In the genomic region with DNA sequence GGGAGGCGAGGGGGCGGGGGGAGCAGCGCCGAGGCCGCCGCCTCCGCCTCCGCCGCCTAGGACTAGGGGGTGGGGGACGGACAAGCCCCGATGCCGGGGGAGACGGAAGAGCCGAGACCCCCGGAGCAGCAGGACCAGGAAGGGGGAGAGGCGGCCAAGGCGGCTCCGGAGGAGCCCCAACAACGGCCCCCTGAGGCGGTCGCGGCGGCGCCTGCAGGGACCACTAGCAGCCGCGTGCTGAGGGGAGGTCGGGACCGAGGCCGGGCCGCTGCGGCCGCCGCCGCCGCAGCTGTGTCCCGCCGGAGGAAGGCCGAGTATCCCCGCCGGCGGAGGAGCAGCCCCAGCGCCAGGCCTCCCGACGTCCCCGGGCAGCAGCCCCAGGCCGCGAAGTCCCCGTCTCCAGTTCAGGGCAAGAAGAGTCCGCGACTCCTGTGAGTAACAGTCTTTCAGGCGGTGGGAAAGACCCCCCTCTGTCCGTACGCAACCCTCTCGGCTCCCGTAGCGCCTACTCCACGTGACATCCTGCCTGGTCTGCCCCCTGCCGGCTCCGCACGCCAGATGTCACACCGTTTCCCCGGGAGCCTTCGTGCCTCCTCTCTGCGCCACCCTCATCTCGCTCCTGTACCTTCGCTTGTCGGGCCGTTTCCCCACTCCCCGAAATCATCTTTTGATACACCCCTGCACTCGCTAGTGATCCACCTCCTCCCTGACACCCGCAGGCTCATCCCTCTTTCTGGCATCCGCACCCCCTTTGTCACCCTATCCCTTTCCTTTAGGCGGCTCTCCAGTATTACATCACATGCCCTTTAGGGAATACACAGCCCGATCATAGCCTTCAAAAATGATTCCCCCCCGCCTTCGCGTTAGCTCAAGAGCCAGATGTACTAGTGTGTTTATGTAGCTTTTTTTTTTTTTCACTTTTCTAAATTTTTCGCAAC, we compare ENCODE assay signal across 8 cellular contexts. TPM values are rescaled to one million over a fixed set of nuclear protein-coding genes. Genes with fewer than 3 reads are reported as not detected.
DNase-seq lines count a peak whose midpoint lies in the region; ATAC-seq and TF ChIP-seq lines count a peak whose summit lies in the region.

No MANE protein-coding gene starts in this region.

- peak overlapping the region; percentile 82 for H3K4me3 ChIP-seq in PC-9
- H3K4me3 ChIP-seq in esophagus squamous epithelium = peak overlapping the region; percentile 95 to 98 (median 96)

- BruUV-seq in PC-9 (replicated peaks; lab: Mats Ljungman, UMichigan) = TSS peak; percentile 31

- H3K4me2 ChIP-seq in PC-9 = peak overlapping the region; percentile 77

- CTCF ChIA-PET in PC-9 (lab: Charles Lee) = interaction anchor here (0.6 to 1.6 kb wide), 2 partner anchors 565 to 607 kb away, joined by 3 to 4 read pairs; no protein-coding TSS in a partner anchor

- peak overlapping the region; percentile 75 for H2AFZ ChIP-seq in PC-9

- POLR2A ChIA-PET in PC-9 (lab: Charles Lee; ENCODE audit: unreplicated experiment) = interaction anchor here (0.6 kb wide), 1 partner anchor 146 kb away, joined by 8 read pairs; no protein-coding TSS in a partner anchor

- H3K9me3 ChIP-seq in PC-9 (ENCODE audit: insufficient read depth, low read depth) (no peaks in the 10 kb centered on the region), esophagus squamous epithelium (no peaks in the 10 kb centered on the region)

- peak; percentile 47 for ATAC-seq in GM21723 (IDR thresholded peaks at IDR 0.05; ENCODE audit: unreplicated experiment)

- peak in 3 of 4 donors; percentile 27 to 70 (median 60) for TF ChIP-seq POLR2A in esophagus squamous epithelium (IDR thresholded peaks at IDR 0.05)

- intact Hi-C loops in PC-9 (cut with micrococcal nuclease; ENCODE audit: unreplicated experiment) (loop anchor here (2.0 to 5.0 kb wide), 4 partner anchors 191 to 1255 kb away; a partner anchor contains a TSS), esophagus squamous epithelium (cut with DNase I) (no loop called here)

- DNase-seq in DMS53 treated with DMSO at 0.1 percent for 48 hours (lab: John Stamatoyannopoulos, UW; ENCODE audit: unreplicated experiment) (peak; percentile 7), KG1 (lab: John Stamatoyannopoulos, UW) (peak; percentile 95), PC-9 (peak; percentile 68 to 85), esophagus squamous epithelium (lab: John Stamatoyannopoulos, UW) (peak; percentile 60), myocyte (ENCODE audit: low read depth) (peak; percentile 95)
- DNase-seq in activated T-cell treated with anti-CD3 and anti-CD28 coated beads, Interleukin-2, amount 50 U/mL, for 48 hours = peak; percentile 91 to 93
- peak; percentile 90 to 93 for DNase-seq in stimulated activated CD8-positive, alpha-beta memory T cell treated with anti-CD3 and anti-CD28 coated beads, Interleukin-7, amount 100 ng/mL, for 4 hours (ENCODE audit: low read depth in 2 of 2)

- H3K36me3 ChIP-seq in PC-9 (ENCODE audit: low read depth) (peaks cover 8% of the 10 kb centered on the region; the same call in 1 of the 2 replicates), esophagus squamous epithelium (no peaks in the 10 kb centered on the region)

- no peaks in the 10 kb centered on the region for H3K9me2 ChIP-seq in PC-9 (ENCODE audit: insufficient read depth)

- H3K27me3 ChIP-seq in PC-9 (ENCODE audit: insufficient read depth, low read depth) (no peaks in the 10 kb centered on the region), esophagus squamous epithelium (no peaks in the 10 kb centered on the region)

- TF ChIP-seq CTCF in PC-9 (conservative IDR thresholded peaks at IDR 0.05) (peak; percentile 77), esophagus squamous epithelium (IDR thresholded peaks at IDR 0.05) (peak; percentile 68 to 92 (median 88))

- H3F3A ChIP-seq in PC-9 (ENCODE audit: insufficient read depth, low read depth) = peaks cover 46% of the 10 kb centered on the region

- peaks cover 38% of the 10 kb centered on the region for H4K20me1 ChIP-seq in PC-9 (ENCODE audit: insufficient read depth)

- peaks cover 77% of the 10 kb centered on the region for H3K79me2 ChIP-seq in PC-9 (ENCODE audit: low read depth)

- WGBS in esophagus squamous epithelium, 2 donors = 0% methylated on average over 30 of the region's 78 CpGs

- H3K27ac ChIP-seq in PC-9 (peak overlapping the region; percentile 86), esophagus squamous epithelium (peak overlapping the region; percentile 95 to 100 (median 100))

- peaks cover 59% of the 10 kb centered on the region for H3K4me1 ChIP-seq in PC-9 (replicated peaks; ENCODE audit: insufficient read depth)
- H3K4me1 ChIP-seq in esophagus squamous epithelium = peaks cover 9 to 77% (median 56%) of the 10 kb centered on the region in 3 donors

RNA-seq across cellular contexts. Expression of a gene that starts 0.6 kb away (rescaled TPM):
- total RNA-seq in PC-9 (2021) (40.6 and 67.5 TPM in 2 replicates), esophagus squamous epithelium (10 to 100 TPM; 26.6 to 48.6 (median 40.5) TPM), myocyte (92.5 and 112 TPM in 2 replicates)
- 38.7 TPM for polyA plus RNA-seq in myocyte (2012)

RNA-seq across cellular contexts. Expression of a gene that starts 3.8 kb away (rescaled TPM):
- total RNA-seq in PC-9 (2021) (7.1 and 10.3 TPM in 2 replicates), esophagus squamous epithelium (10 to 100 TPM in 1 of 4 donors, 1 to 10 TPM in 3; 1.7 to 12.4 (median 4.4) TPM), myocyte (6.6 and 10.7 TPM in 2 replicates)
- 5.6 TPM for polyA plus RNA-seq in myocyte (2012)

RNA-seq across cellular contexts. Expression of a gene that starts 43.0 kb away (rescaled TPM):
- total RNA-seq in PC-9 (2021) (2.1 and 3.4 TPM in 2 replicates), esophagus squamous epithelium (1 to 10 TPM in 2 of 4 donors, under 1 TPM in 2; 0.53 to 3.2 (median 1.2) TPM), myocyte (1.7 and 3.0 TPM in 2 replicates)
- polyA plus RNA-seq in myocyte (2012) = 1.9 TPM

Comparison
In these comparisons a context has a peak if more than half of its experiments do, and no peak if none do; other contexts are left out.
1. Peak in every context shown above with its lines: DNase-seq, ATAC-seq, H3K4me3 ChIP-seq and H3K27ac ChIP-seq.
2. DNase-seq: peak in every context shown above with its lines; median percentile 95 in KG1; 95 in myocyte; 92 in activated T-cell treated with anti-CD3 and anti-CD28 coated beads, Interleukin-2, amount 50 U/mL, for 48 hours; 92 in stimulated activated CD8-positive, alpha-beta memory T cell treated with anti-CD3 and anti-CD28 coated beads, Interleukin-7, amount 100 ng/mL, for 4 hours; 76 in PC-9; 60 in esophagus squamous epithelium; 7 in DMS53 treated with DMSO at 0.1 percent for 48 hours.